ENCODE assay signal across 8 cellular contexts in genomic region chrX:22081475-22082092, GRCh38. TPM values are rescaled to one million over a fixed set of nuclear protein-coding genes. Genes with fewer than 3 reads are reported as not detected.
DNase-seq lines count a peak whose midpoint lies in the region; ATAC-seq, FAIRE-seq and TF ChIP-seq lines count a peak whose summit lies in the region.

No MANE protein-coding gene starts in this region.

- DNase-seq in A673 (ENCODE audit: low spot score), result peak; percentile 67
- no peak for DNase-seq in GM18507 (ENCODE audit: extremely low spot score, insufficient read length, low read depth)
- peak; percentile 11 for DNase-seq in SW480 (ENCODE audit: low spot score)
- peak; percentile 53 for DNase-seq in astrocyte of the hippocampus (ENCODE audit: low read depth, low spot score)
- no peak for DNase-seq in kidney epithelial cell (ENCODE audit: low read depth)
- DNase-seq in stimulated activated CD8-positive, alpha-beta memory T cell treated with anti-CD3 and anti-CD28 coated beads, Interleukin-4, amount 100 ng/mL, for 4 hours (ENCODE audit: low read depth in 2 of 2, low spot score in 1 of 2), result peak; percentile 9 to 11

- CTCF ChIA-PET in A673 (lab: Charles Lee), result interaction anchor here (0.5 to 0.7 kb wide), 3 partner anchors 9 to 54 kb away, joined by 3 read pairs; no protein-coding TSS in a partner anchor

- POLR2A ChIA-PET in A673 (lab: Charles Lee; ENCODE audit: low non-redundant PET), result no interaction called here

- H3K36me3 ChIP-seq in A673 (ENCODE audit: insufficient read depth, low read length, poor library complexity, severe bottlenecking) (no peaks in the 10 kb centered on the region), kidney epithelial cell (ENCODE audit: control insufficient read depth, insufficient read depth, low read length) (no peaks in the 10 kb centered on the region)

- no TSS peak for BruUV-seq in A673 (replicated peaks; lab: Mats Ljungman, UMichigan)

- H3K4me3 ChIP-seq in A673 (ENCODE audit: low read depth, low read length, poor library complexity, severe bottlenecking) (no peak overlapping the region), kidney epithelial cell (ENCODE audit: low read depth, low read length) (no peak overlapping the region)

- TF ChIP-seq CTCF in A673 (conservative IDR thresholded peaks at IDR 0.05; ENCODE audit: low read depth, low read length) (peak; percentile 92), kidney epithelial cell (IDR thresholded peaks at IDR 0.05; ENCODE audit: insufficient read depth, low read length, poor library complexity, severe bottlenecking) (peak; percentile 70)

- H3K27me3 ChIP-seq in A673 (replicated peaks; ENCODE audit: insufficient read depth, low read depth, low read length, poor library complexity) (no peaks in the 10 kb centered on the region), kidney epithelial cell (ENCODE audit: control insufficient read depth, insufficient read depth, low read length) (no peaks in the 10 kb centered on the region)

- no peak overlapping the region for H3K27ac ChIP-seq in A673 (ENCODE audit: low read depth, low read length, poor library complexity, severe bottlenecking)

- H3K4me1 ChIP-seq in A673 (ENCODE audit: insufficient read depth, low read length, poor library complexity, severe bottlenecking), result no peaks in the 10 kb centered on the region

- ATAC-seq in HG03558 (IDR thresholded peaks at IDR 0.05; ENCODE audit: extremely low read depth, unreplicated experiment) (peak; percentile 75), GM21619 (IDR thresholded peaks at IDR 0.05; ENCODE audit: unreplicated experiment) (no peak)

- intact Hi-C loops in A673 (cut with micrococcal nuclease; ENCODE audit: unreplicated experiment), result no loop called here

- peak; percentile 70 for FAIRE-seq in GM18507 (lab: Jason Lieb, UNC)

- H3K9me3 ChIP-seq in A673 (ENCODE audit: low read depth, low read length, poor library complexity, severe bottlenecking), result no peaks in the 10 kb centered on the region

RNA-seq across cellular contexts. Expression of gene PHEX, which starts 49.5 kb away (rescaled TPM):
- total RNA-seq in A673 (2021) (0.37 and 0.43 TPM in 2 replicates), kidney epithelial cell (0.04 and 0.07 TPM in 2 replicates)

Comparison
In these comparisons a context has a peak if more than half of its experiments do, and no peak if none do; other contexts are left out.
1. DNase-seq: peak in A673 (single experiment), SW480 (single experiment), astrocyte of the hippocampus (single experiment) and stimulated activated CD8-positive, alpha-beta memory T cell treated with anti-CD3 and anti-CD28 coated beads, Interleukin-4, amount 100 ng/mL, for 4 hours (2 of 2); none in GM18507 (single experiment) and kidney epithelial cell (single experiment).